In the genomic region with DNA sequence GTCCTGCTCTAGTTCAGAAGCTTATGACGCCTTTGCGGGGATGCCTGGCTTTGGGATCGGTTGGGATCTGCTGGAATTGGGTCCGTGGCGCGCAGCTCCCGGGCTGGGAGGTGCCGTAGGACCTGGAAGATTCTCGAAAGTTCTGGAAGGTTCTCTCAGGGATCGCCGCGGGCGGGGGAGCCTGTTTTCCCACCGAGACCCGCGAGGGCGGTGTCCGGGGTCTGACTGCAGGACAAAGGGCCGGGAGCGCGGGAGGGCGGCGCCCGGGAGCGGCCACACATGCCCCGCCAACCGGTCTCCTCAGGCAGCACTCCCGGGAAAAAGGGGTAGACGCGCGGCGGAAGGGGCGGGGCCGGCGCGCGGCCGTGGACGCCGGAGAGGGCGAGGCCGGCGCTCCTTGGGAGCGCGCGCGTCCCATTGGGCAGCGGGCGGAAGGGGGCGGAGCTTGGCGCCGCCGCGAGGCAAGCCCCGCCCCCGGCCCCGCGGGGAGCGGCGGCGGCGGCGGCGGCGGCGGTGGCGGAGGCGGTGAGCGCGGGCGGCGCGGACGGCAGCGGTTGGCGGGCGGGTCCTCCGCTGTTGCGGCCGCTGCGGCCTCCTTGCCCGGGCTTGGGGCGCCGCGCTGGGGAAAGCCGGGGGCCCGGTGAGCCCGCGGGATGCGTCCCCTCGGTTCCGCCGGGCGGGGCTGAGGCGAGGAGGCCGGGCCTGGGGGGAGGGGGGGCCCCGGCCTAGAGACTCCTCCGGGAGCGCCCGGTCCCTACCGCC, we compare ENCODE assay signal across 8 cellular contexts. TPM values are rescaled to one million over a fixed set of nuclear protein-coding genes. Genes with fewer than 3 reads are reported as not detected.
A peak's percentile ranks its signal among the peaks of the same experiment; 100 is the strongest.
DNase-seq lines count a peak whose midpoint lies in the region; ATAC-seq and TF ChIP-seq lines count a peak whose summit lies in the region.

No MANE protein-coding gene starts in this region.

- ATAC-seq in HG02870 (IDR thresholded peaks at IDR 0.05; ENCODE audit: unreplicated experiment): peak; percentile 84

- peak overlapping the region; percentile 84 for H3K27ac Mint-ChIP-seq in T-helper 2 cell treated with Interferon-gamma antibody and Interleukin-4, amounts not matched to agents 5 μg/mL and 100 μg/mL, for 36 hours

- no peaks in the 10 kb centered on the region for H3K27me3 Mint-ChIP-seq in T-helper 2 cell treated with Interferon-gamma antibody and Interleukin-4, amounts not matched to agents 5 μg/mL and 100 μg/mL, for 36 hours (ENCODE audit: low read depth)

- H3K4me2 ChIP-seq in hepatocyte: peak overlapping the region; percentile 99

- peak overlapping the region; percentile 92 for H3K4me3 Mint-ChIP-seq in T-helper 2 cell treated with Interferon-gamma antibody and Interleukin-4, amounts not matched to agents 5 μg/mL and 100 μg/mL, for 36 hours

- TF ChIP-seq POLR2A in GM15510 (IDR thresholded peaks at IDR 0.05; ENCODE audit: borderline replicate concordance, extremely low read depth, insufficient read length): peak; percentile 77

- H3K9me3 Mint-ChIP-seq in T-helper 2 cell treated with Interferon-gamma antibody and Interleukin-4, amounts not matched to agents 5 μg/mL and 100 μg/mL, for 36 hours: no peaks in the 10 kb centered on the region

- 2% methylated on average over 48 of the region's 101 CpGs for WGBS in hepatocyte (ENCODE audit: low lambda C conversion rate, missing lambda C conversion rate)

- intact Hi-C loops in ascending aorta (cut with DNase I): loop anchor here (1.0 to 2.0 kb wide), 3 partner anchors 29 to 78 kb away; partner anchors contain the start of genes DAZAP1 and NDUFS7

- H3K4me1 ChIP-seq in ascending aorta: peaks cover 3 to 19% of the 10 kb centered on the region in 2 donors
- H3K4me1 ChIP-seq in hepatocyte (ENCODE audit: insufficient read depth): peaks cover 19% of the 10 kb centered on the region

- H3K79me2 ChIP-seq in hepatocyte: peaks cover 25% of the 10 kb centered on the region

- H3K36me3 ChIP-seq in ascending aorta: peaks cover 11 to 21% of the 10 kb centered on the region in 2 donors
- no peaks in the 10 kb centered on the region for H3K36me3 ChIP-seq in hepatocyte (replicated peaks; ENCODE audit: insufficient read depth, low read depth)

- DNase-seq in NCI-H1694 (lab: John Stamatoyannopoulos, UW) (peak; percentile 49), ascending aorta (ENCODE audit: low spot score in 2 of 2) (peak; percentile 67 to 97), hepatocyte (ENCODE audit: low spot score) (peak; percentile 97), retina (peak; percentile 96), cortex of kidney (lab: John Stamatoyannopoulos, UW) (no peak)
- DNase-seq in T-helper 2 cell treated with Interferon-gamma antibody and Interleukin-4, amounts not matched to agents 5 μg/mL and 100 μg/mL, for 36 hours (ENCODE audit: low spot score): peak; percentile 89

- peaks cover 16% of the 10 kb centered on the region for H3K4me1 Mint-ChIP-seq in T-helper 2 cell treated with Interferon-gamma antibody and Interleukin-4, amounts not matched to agents 5 μg/mL and 100 μg/mL, for 36 hours (ENCODE audit: low read depth)

- H3K27ac ChIP-seq in ascending aorta (peak overlapping the region; percentile 90 to 99), hepatocyte (peak overlapping the region; percentile 96)

- no peaks in the 10 kb centered on the region for H3K27me3 ChIP-seq in ascending aorta
- H3K27me3 ChIP-seq in hepatocyte: no peaks in the 10 kb centered on the region

- peaks cover 9% of the 10 kb centered on the region for H4K20me1 ChIP-seq in hepatocyte (ENCODE audit: insufficient read depth, poor library complexity, severe bottlenecking)

- H3K9me3 ChIP-seq in ascending aorta: no peaks in the 10 kb centered on the region
- no peaks in the 10 kb centered on the region for H3K9me3 ChIP-seq in hepatocyte (ENCODE audit: low read depth)

- peak overlapping the region; percentile 90 for H2AFZ ChIP-seq in hepatocyte

- peak overlapping the region; percentile 85 to 98 for H3K4me3 ChIP-seq in ascending aorta
- peak overlapping the region; percentile 83 for H3K4me3 ChIP-seq in hepatocyte

- TF ChIP-seq CTCF in ascending aorta (IDR thresholded peaks at IDR 0.05): peak in 1 of 3 experiments; percentile 16
- TF ChIP-seq CTCF in hepatocyte (IDR thresholded peaks at IDR 0.05; ENCODE audit: poor library complexity): no peak

- no peaks in the 10 kb centered on the region for H3K9me2 ChIP-seq in hepatocyte (replicated peaks; ENCODE audit: insufficient read depth)

- peaks cover 28% of the 10 kb centered on the region for H3K36me3 Mint-ChIP-seq in T-helper 2 cell treated with Interferon-gamma antibody and Interleukin-4, amounts not matched to agents 5 μg/mL and 100 μg/mL, for 36 hours (ENCODE audit: low read depth)

RNA-seq across cellular contexts. Expression of gene NDUFS7, which starts 29.0 kb away (rescaled TPM):
- 216 TPM for total RNA-seq in ascending aorta
- total RNA-seq in hepatocyte: 81.6 and 130 TPM in 2 replicates
- polyA plus RNA-seq in hepatocyte: 270 and 276 TPM in 2 replicates

RNA-seq across cellular contexts. Expression of gene GAMT, which starts 46.7 kb away (rescaled TPM):
- total RNA-seq in ascending aorta (56.4 TPM), hepatocyte (121 and 122 TPM in 2 replicates)
- polyA plus RNA-seq in hepatocyte: 148 and 170 TPM in 2 replicates

RNA-seq across cellular contexts. Expression of gene DAZAP1, which starts 52.7 kb away (rescaled TPM):
- total RNA-seq in ascending aorta (15.8 TPM), hepatocyte (42.4 and 46.8 TPM in 2 replicates)
- 35.8 and 37.9 TPM in 2 replicates for polyA plus RNA-seq in hepatocyte
